In the genomic region with DNA sequence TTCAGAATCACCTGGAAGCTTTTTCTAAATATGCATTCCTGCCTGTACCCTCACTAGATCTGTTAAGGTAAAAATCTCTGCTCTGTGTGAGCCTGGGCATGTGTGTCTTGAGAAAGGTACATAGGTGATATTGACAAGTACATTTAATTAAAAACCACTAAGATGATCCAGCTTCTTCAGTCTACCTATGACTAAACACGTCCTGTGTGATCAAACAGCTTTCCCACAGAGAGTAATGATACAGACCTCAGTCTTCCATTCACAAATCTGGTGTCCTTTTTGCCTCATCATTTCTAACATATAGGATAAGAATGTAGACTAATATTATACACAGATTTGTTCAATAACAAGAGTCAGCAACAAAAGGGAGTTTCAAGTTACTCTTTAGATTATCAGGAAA, we compare ENCODE assay signal across 30 cellular contexts. TPM values are rescaled to one million over a fixed set of nuclear protein-coding genes. Genes with fewer than 3 reads are reported as not detected.
DNase-seq lines count a peak whose midpoint lies in the region; ATAC-seq, FAIRE-seq and TF ChIP-seq lines count a peak whose summit lies in the region.
"Had no signal": no experiment of that assay in that cellular context is flagged by ENCODE, and none has a peak within 500 bp of the region (broad histone marks: within the 10 kb centered on the region; RNA-seq: fewer than 3 reads in every experiment).

No MANE protein-coding gene starts in this region.

- H4K20me1 ChIP-seq in SK-N-SH (ENCODE audit: insufficient read depth): no peaks in the 10 kb centered on the region; the same call in 1 of the 2 replicates
- H4K20me1 ChIP-seq in keratinocyte (ENCODE audit: control insufficient read depth, extremely low read depth, insufficient read depth, low read length): no peaks in the 10 kb centered on the region

- in situ Hi-C loops in Panc1 (cut with HindIII; ENCODE audit: low pct_unique_long_range_greater_than_20kb, low sequenced_read_pairs): no loop called here

- 92% methylated on average over 1 of the region's 1 CpG for WGBS in SK-N-SH (ENCODE audit: low lambda C conversion rate)

- H3K36me3 ChIP-seq in SK-N-SH (replicated peaks in 1 of 2; ENCODE audit: control insufficient read depth in 1 of 2, insufficient read depth in 2 of 2, low read length in 1 of 2) (no peaks in the 10 kb centered on the region), Panc1 (ENCODE audit: control insufficient read depth, insufficient read depth, low read length) (no peaks in the 10 kb centered on the region; the same call in 1 of the 2 replicates), keratinocyte (ENCODE audit: control insufficient read depth in 2 of 2, extremely low read depth in 1 of 2, insufficient read depth in 2 of 2, low read length in 2 of 2) (no peaks in the 10 kb centered on the region)
- H3K36me3 ChIP-seq: colonic mucosa, ovary, uterus had no signal

- H3K4me1 ChIP-seq in SK-N-SH (ENCODE audit: control insufficient read depth in 1 of 2, insufficient read depth in 2 of 2, low read depth in 1 of 2, low read length in 1 of 2) (peaks cover 0 to 44% of the 10 kb centered on the region in 2 experiments; a peak in 3 of 4 replicates), Panc1 (ENCODE audit: control insufficient read depth, insufficient read depth, low read length) (peaks cover 90% of the 10 kb centered on the region), keratinocyte (ENCODE audit: control insufficient read depth, extremely low read depth, insufficient read depth, low read length) (peaks cover 34% of the 10 kb centered on the region)
- H3K4me1 ChIP-seq: colonic mucosa had no signal

- no peak for FAIRE-seq in keratinocyte (lab: Jason Lieb, UNC)
- FAIRE-seq: TTC549 had no signal

- no peak overlapping the region for H2AFZ ChIP-seq in SK-N-SH (ENCODE audit: low read depth)
- no peak overlapping the region for H2AFZ ChIP-seq in keratinocyte (ENCODE audit: control insufficient read depth, low read length)

- POLR2A ChIA-PET in SK-N-SH (lab: Yijun Ruan, JAX): no interaction called here
- POLR2A ChIA-PET in Panc1 (lab: Charles Lee): interaction anchor here (0.6 to 1.1 kb wide), 2 partner anchors 24 to 41 kb away, joined by 3 read pairs; no protein-coding TSS in a partner anchor

- H3K4me2 ChIP-seq in SK-N-SH (peak overlapping the region; percentile 2; the same call in 1 of the 2 replicates), keratinocyte (ENCODE audit: control insufficient read depth, extremely low read depth, insufficient read depth, low read depth, low read length) (peak overlapping the region; percentile 6)

- no peak for DNase-seq in SK-N-SH
- no peak for DNase-seq in Panc1 (ENCODE audit: low read depth, low spot score)
- DNase-seq in keratinocyte (ENCODE audit: low read depth, low spot score): no peak
- no peak for DNase-seq in midbrain (lab: John Stamatoyannopoulos, UW)
- DNase-seq: activated CD8-positive, alpha-beta memory T cell treated with anti-CD3 and anti-CD28 coated beads, Interleukin-2, amount 50 U/mL, for 48 hours; activated CD8-positive, alpha-beta T cell treated with anti-CD3 and anti-CD28 coated beads for 36 hours; AML-193; anterior cingulate cortex; CD4-positive, CD25-positive, alpha-beta regulatory T cell; colonic mucosa; effector CD4-positive, alpha-beta T cell; immature natural killer cell; Karpas-422; NCI-H1417 treated with DMSO at 0.1 percent for 48 hours; NCI-H2107; NCI-H446; NCI-H774; nephron progenitor cell; ovary; RPMI8226; stimulated activated naive CD4-positive, alpha-beta T cell treated with Interleukin-2 at 50 U/mL for 16 hours; testis; uterus had no signal

- no peak for TF ChIP-seq RAD21 in SK-N-SH (IDR thresholded peaks at IDR 0.05; ENCODE audit: low read length)

- no TSS peak for BruUV-seq in Panc1 (replicated peaks; lab: Mats Ljungman, UMichigan)

- H3K9me2 ChIP-seq in SK-N-SH: no peaks in the 10 kb centered on the region

- CTCF ChIA-PET in SK-N-SH (lab: Yijun Ruan, JAX): no interaction called here
- CTCF ChIA-PET in Panc1 (lab: Charles Lee): no interaction called here

- H3K9ac ChIP-seq in SK-N-SH (no peak overlapping the region), keratinocyte (ENCODE audit: control insufficient read depth, extremely low read depth, insufficient read depth, low read length) (no peak overlapping the region)

- TF ChIP-seq EP300 in SK-N-SH (IDR thresholded peaks at IDR 0.05; ENCODE audit: borderline replicate concordance in 1 of 2, low read depth in 1 of 2, low read length in 1 of 2): no peak

- H3K4me3 ChIP-seq in SK-N-SH (ENCODE audit: low read depth in 2 of 2, low read length in 1 of 2) (no peak overlapping the region), Panc1 (ENCODE audit: low read depth in 2 of 2, low read length in 2 of 2) (no peak overlapping the region), keratinocyte (ENCODE audit: control insufficient read depth in 2 of 3, extremely low read depth in 1 of 3, insufficient read depth in 2 of 3, low read depth in 1 of 3, low read length in 3 of 3) (no peak overlapping the region)
- H3K4me3 ChIP-seq: colonic mucosa, ovary, testis, uterus had no signal

- H3K79me2 ChIP-seq in SK-N-SH (ENCODE audit: insufficient read depth): peaks cover 25% of the 10 kb centered on the region
- peaks cover 1% of the 10 kb centered on the region for H3K79me2 ChIP-seq in keratinocyte (ENCODE audit: control insufficient read depth, insufficient read depth, low read length)

- no peaks in the 10 kb centered on the region for H3K9me3 ChIP-seq in SK-N-SH
- H3K9me3 ChIP-seq in Panc1 (ENCODE audit: control insufficient read depth, insufficient read depth, low read depth, low read length): no peaks in the 10 kb centered on the region
- H3K9me3 ChIP-seq in keratinocyte (ENCODE audit: control insufficient read depth, low read depth, low read length): no peaks in the 10 kb centered on the region
- H3K9me3 ChIP-seq: colonic mucosa, ovary, testis, uterus had no signal

- H3K9me1 ChIP-seq in keratinocyte (ENCODE audit: control insufficient read depth, extremely low read depth, insufficient read depth, low read length): no peaks in the 10 kb centered on the region

- TF ChIP-seq CTCF in SK-N-SH (IDR thresholded peaks at IDR 0.05) (no peak), Panc1 (IDR thresholded peaks at IDR 0.05) (no peak), keratinocyte (optimal IDR thresholded peaks at IDR 0.05 in 1 of 3, IDR thresholded peaks at IDR 0.05 in 1 of 3, conservative IDR thresholded peaks at IDR 0.05 in 1 of 3; ENCODE audit: extremely low read depth in 1 of 3, insufficient read depth in 2 of 3, low read length in 3 of 3) (no peak)

- ATAC-seq in SK-N-SH treated with all-trans-retinoic acid at 6 μM for 48 hours: no peak
- ATAC-seq in GM18511 (IDR thresholded peaks at IDR 0.05; ENCODE audit: unreplicated experiment): peak; percentile 42
- ATAC-seq in Panc1: no peak
- ATAC-seq in GM21723 (IDR thresholded peaks at IDR 0.05; ENCODE audit: unreplicated experiment): no peak
- no peak for ATAC-seq in HG03432 (IDR thresholded peaks at IDR 0.05; ENCODE audit: unreplicated experiment)
- ATAC-seq: left lobe of liver had no signal

- dilution Hi-C loops in keratinocyte (cut with MboI; ENCODE audit: extremely low pct_ligation_motif_present, low sequenced_read_pairs): no loop called here

- H3K27ac ChIP-seq in SK-N-SH (ENCODE audit: low read depth in 2 of 2, low read length in 1 of 2) (peak overlapping the region in 1 of 2 experiments; percentile 24; a peak in 1 of 4 replicates), Panc1 (ENCODE audit: low read length) (peak overlapping the region; percentile 100), keratinocyte (ENCODE audit: control insufficient read depth, insufficient read depth, low read length) (peak overlapping the region; percentile 47)
- H3K27ac ChIP-seq: colonic mucosa, HL-60, ovary, testis, uterus had no signal

- no peaks in the 10 kb centered on the region for H3K27me3 ChIP-seq in SK-N-SH (ENCODE audit: insufficient read depth)
- H3K27me3 ChIP-seq in Panc1 (ENCODE audit: control insufficient read depth, insufficient read depth, low read length): no peaks in the 10 kb centered on the region
- no peaks in the 10 kb centered on the region for H3K27me3 ChIP-seq in keratinocyte (ENCODE audit: control insufficient read depth, extremely low read depth, insufficient read depth, low read length)
- H3K27me3 ChIP-seq: colonic mucosa, ovary, testis, uterus had no signal

- intact Hi-C loops in Panc1 (cut with micrococcal nuclease; ENCODE audit: unreplicated experiment): no loop called here

- H3F3A ChIP-seq in SK-N-SH (replicated peaks; ENCODE audit: insufficient read depth): peaks cover 39% of the 10 kb centered on the region

TF ChIP-seq in SK-N-SH, 30 proteins besides CTCF, POLR2A, EP300 and RAD21 (continues in another document):
- TF ChIP-seq, protein P1, sequence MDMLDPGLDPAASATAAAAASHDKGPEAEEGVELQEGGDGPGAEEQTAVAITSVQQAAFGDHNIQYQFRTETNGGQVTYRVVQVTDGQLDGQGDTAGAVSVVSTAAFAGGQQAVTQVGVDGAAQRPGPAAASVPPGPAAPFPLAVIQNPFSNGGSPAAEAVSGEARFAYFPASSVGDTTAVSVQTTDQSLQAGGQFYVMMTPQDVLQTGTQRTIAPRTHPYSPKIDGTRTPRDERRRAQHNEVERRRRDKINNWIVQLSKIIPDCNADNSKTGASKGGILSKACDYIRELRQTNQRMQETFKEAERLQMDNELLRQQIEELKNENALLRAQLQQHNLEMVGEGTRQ (IDR thresholded peaks at IDR 0.05; ENCODE audit: borderline replicate concordance, low read depth, low read length): no peak

TF ChIP-seq in SK-N-SH treated with all-trans-retinoic acid at 6 μM for 48 hours, 23 proteins besides CTCF, POLR2A, EP300 and RAD21 (continues in another document):
- TF ChIP-seq ZNF70 (CRISPR knock-in tag; IDR thresholded peaks at IDR 0.05): no peak

RNA-seq across cellular contexts. Expression of gene GALNT7, which starts 42.6 kb away (rescaled TPM):
- 14.8 and 20.0 TPM in 2 replicates for polyA plus RNA-seq in SK-N-SH (2012; rRNA removed)
- 22.1 and 24.6 TPM in 2 replicates for polyA plus RNA-seq in SK-N-SH (2012; cell fraction: cytosol; rRNA removed)
- 9.7 and 28.0 TPM in 2 replicates for polyA plus RNA-seq in SK-N-SH (2012; cell fraction: nucleus; rRNA removed)
- 156 TPM for total RNA-seq in Panc1 (2021; ENCODE audit: unreplicated experiment)
- 83.0 TPM for polyA plus RNA-seq in Panc1 (2012; ENCODE audit: insufficient read length)
- polyA plus RNA-seq in keratinocyte: 19.6 to 28.8 TPM (median 22.6 TPM) in 3 replicates
- polyA plus RNA-seq in keratinocyte (2011; ENCODE audit: low read depth): 12.2 TPM
- 6.5 and 13.4 TPM in 2 replicates for polyA plus RNA-seq in keratinocyte (2011; cell fraction: cytosol; rRNA removed)
- polyA plus RNA-seq in keratinocyte (2011; cell fraction: nucleus; rRNA removed): 39.3 and 54.5 TPM in 2 replicates
- 9.7 and 21.8 TPM in 2 replicates for polyA plus RNA-seq in keratinocyte (2012; ENCODE audit: low replicate concordance)
- 13.6 to 31.6 TPM (median 24.1 TPM) in 3 replicates for polyA minus RNA-seq in keratinocyte
- polyA minus RNA-seq in keratinocyte (2011; cell fraction: cytosol; rRNA and poly(A)+ RNA removed): 18.4 TPM
- polyA minus RNA-seq in keratinocyte (2011; cell fraction: nucleus; rRNA and poly(A)+ RNA removed): 49.8 and 87.4 TPM in 2 replicates
